15 cellular contexts compared by ENCODE assay signal in the genomic region with DNA sequence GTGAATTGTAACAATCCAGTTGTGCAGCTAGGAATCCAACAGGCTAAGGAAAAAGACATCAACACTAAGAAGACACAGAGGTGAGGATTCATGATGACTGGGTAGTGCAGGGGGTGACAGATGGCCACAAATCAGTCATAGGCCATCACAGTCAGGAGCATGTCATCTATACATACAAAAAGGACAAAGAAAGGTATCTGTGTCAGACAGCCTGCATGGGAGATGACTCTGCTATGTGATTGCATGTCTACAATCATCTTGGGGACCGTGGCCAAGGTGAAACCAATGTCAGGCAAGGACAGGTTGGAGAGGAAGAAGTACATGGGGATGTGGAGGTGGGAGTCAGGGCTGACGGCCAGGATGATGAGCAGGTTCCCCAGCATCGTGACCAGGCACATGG. TPM values are rescaled to one million over a fixed set of nuclear protein-coding genes. Genes with fewer than 3 reads are reported as not detected.
"Had no signal": no experiment of that assay in that cellular context is flagged by ENCODE, and none has a peak within 500 bp of the region (broad histone marks: within the 10 kb centered on the region; RNA-seq: fewer than 3 reads in every experiment).

No MANE protein-coding gene starts in this region.

RNA-seq across cellular contexts. Expression of a gene that starts 16.0 kb away (rescaled TPM):
- total RNA-seq: activated naive CD4-positive, alpha-beta T cell treated with anti-CD3 and anti-CD28 coated beads for 36 hours; activated naive CD4-positive, alpha-beta T cell treated with anti-CD3 and anti-CD28 coated beads, Interleukin-2, amount 50 U/mL, for 72 hours; activated naive CD8-positive, alpha-beta T cell treated with anti-CD3 and anti-CD28 coated beads, Interleukin-2, amount 10 ng/mL, durations not matched to agents 7 days and 5 days; activated T-cell treated with anti-CD3 and anti-CD28 coated beads, Interleukin-2, amount 50 U/mL, for 4 hours; activated T-cell treated with anti-CD3 and anti-CD28 coated beads, Interleukin-2, amount 50 U/mL, for 72 hours; activated T-helper 1 cell treated with anti-CD3 and anti-CD28 coated beads, Interleukin-12 subunit alpha, Interleukin-12 subunit beta, Interleukin-2, Interleukin-4 antibody, amounts not matched to agents 30 ng/mL and 10 ng/mL and 1 ng/mL, durations not matched to agents 14 hours and 24 hours and 36 hours; activated T-helper 17 cell treated with anti-CD3 and anti-CD28 coated beads, Interleukin-2, amount 50 U/mL, for 72 hours; activated T-helper 2 cell treated with anti-CD3 and anti-CD28 coated beads, Interferon-gamma antibody, Interleukin-2, Interleukin-4, amounts not matched to agents 10 μg/mL and 5 μg/mL and 100 μg/mL, durations not matched to agents 14 hours and 24 hours and 36 hours; ascending aorta; astrocyte; body of pancreas; breast epithelium; bronchial epithelial cell; cardiac muscle cell; chondrocyte had no signal
